ENCODE assay signal across 20 cellular contexts in genomic region chr6:35061102-35061615, GRCh38.
DNase-seq lines count a peak whose midpoint lies in the region; ATAC-seq and TF ChIP-seq lines count a peak whose summit lies in the region.
"Had no signal": no experiment of that assay in that cellular context is flagged by ENCODE, and none has a peak within 500 bp of the region (broad histone marks: within the 10 kb centered on the region; RNA-seq: fewer than 3 reads in every experiment).

No MANE protein-coding gene starts in this region.

- no peak for ATAC-seq in HG02970 (IDR thresholded peaks at IDR 0.05; ENCODE audit: low FRiP score, unreplicated experiment)
- no peak for ATAC-seq in stimulated activated naive CD8-positive, alpha-beta T cell treated with anti-CD3 and anti-CD28 coated beads, Interleukin-15, amount 100 ng/mL, for 72 hours

- TF ChIP-seq EP300 in neural cell (conservative IDR thresholded peaks at IDR 0.05; ENCODE audit: poor library complexity, severe bottlenecking) = no peak

- 94 to 96% methylated on average over 5 to 9 of the region's 9 CpGs for WGBS in endodermal cell (ENCODE audit: insufficient coverage in 1 of 2, insufficient read length in 1 of 2), 2 experiments

- no peak overlapping the region for H3K4me2 ChIP-seq in neural cell (ENCODE audit: low read length)
- H3K4me2 ChIP-seq: BLaER1 had no signal

- no peaks in the 10 kb centered on the region for H4K20me1 ChIP-seq in neural cell (ENCODE audit: insufficient read depth)
- H4K20me1 ChIP-seq: BLaER1 had no signal

- no peak overlapping the region for H2AFZ ChIP-seq in neural cell (ENCODE audit: low read depth, low read length)

- H3K36me3 Mint-ChIP-seq in endodermal cell (ENCODE audit: low read depth) = peaks cover 49% of the 10 kb centered on the region

- H3K4me1 ChIP-seq in endodermal cell (ENCODE audit: control insufficient read depth, insufficient read depth, low read length) = no peaks in the 10 kb centered on the region

- TF ChIP-seq CTCF in endodermal cell (conservative IDR thresholded peaks at IDR 0.05) = no peak
- no peak for TF ChIP-seq CTCF in neural cell (IDR thresholded peaks at IDR 0.05; ENCODE audit: poor library complexity, severe bottlenecking)

- no peaks in the 10 kb centered on the region for H3K27me3 Mint-ChIP-seq in endodermal cell (ENCODE audit: insufficient read depth)
- H3K27me3 Mint-ChIP-seq in stimulated activated naive CD8-positive, alpha-beta T cell treated with anti-CD3 and anti-CD28 coated beads, Interleukin-15, amount 100 ng/mL, for 72 hours = no peaks in the 10 kb centered on the region
- H3K27me3 Mint-ChIP-seq: CD4-positive, alpha-beta memory T cell had no signal

- no peaks in the 10 kb centered on the region for H3K9me3 ChIP-seq in endodermal cell (ENCODE audit: control insufficient read depth, low read length)
- no peaks in the 10 kb centered on the region for H3K9me3 ChIP-seq in neural cell (ENCODE audit: low read length)
- H3K9me3 ChIP-seq: BLaER1 had no signal

- peaks cover 2% of the 10 kb centered on the region for H3K4me1 Mint-ChIP-seq in endodermal cell
- H3K4me1 Mint-ChIP-seq in stimulated activated naive CD8-positive, alpha-beta T cell treated with anti-CD3 and anti-CD28 coated beads, Interleukin-15, amount 100 ng/mL, for 72 hours = peaks cover 20% of the 10 kb centered on the region

- no peak overlapping the region for H3K4me3 ChIP-seq in H7 (ENCODE audit: insufficient read depth, low read depth, low read length)
- H3K4me3 ChIP-seq in endodermal cell (ENCODE audit: low read length) = no peak overlapping the region
- H3K4me3 ChIP-seq in neural cell (ENCODE audit: low read length) = peak overlapping the region; percentile 10
- H3K4me3 ChIP-seq: BLaER1 had no signal

- peak overlapping the region; percentile 27 for H3K27ac Mint-ChIP-seq in endodermal cell
- no peak overlapping the region for H3K27ac Mint-ChIP-seq in stimulated activated naive CD8-positive, alpha-beta T cell treated with anti-CD3 and anti-CD28 coated beads, Interleukin-15, amount 100 ng/mL, for 72 hours
- H3K27ac Mint-ChIP-seq: H9 had no signal

- H3K27me3 ChIP-seq in H7 (ENCODE audit: control insufficient read depth, insufficient read depth, low read length) (no peaks in the 10 kb centered on the region), endodermal cell (ENCODE audit: control insufficient read depth, insufficient read depth, low read length, poor library complexity, severe bottlenecking) (no peaks in the 10 kb centered on the region), neural cell (ENCODE audit: insufficient read depth, low read depth, low read length) (no peaks in the 10 kb centered on the region)
- H3K27me3 ChIP-seq: BLaER1 had no signal

- H3K9ac ChIP-seq in endodermal cell (ENCODE audit: extremely low read depth, low read length, poor library complexity, severe bottlenecking) (no peak overlapping the region), neural cell (ENCODE audit: low read length) (no peak overlapping the region)
- H3K9ac ChIP-seq: BLaER1 had no signal

- H3K36me3 ChIP-seq in H7 (replicated peaks; ENCODE audit: control insufficient read depth, insufficient read depth, low read length) (peaks cover 10% of the 10 kb centered on the region), endodermal cell (ENCODE audit: control insufficient read depth, insufficient read depth, low read length) (peaks cover 27% of the 10 kb centered on the region), neural cell (ENCODE audit: insufficient read depth, low read length) (no peaks in the 10 kb centered on the region)

- H3K9me2 ChIP-seq in neural cell (ENCODE audit: insufficient read depth, low read length) = no peaks in the 10 kb centered on the region

- no peak for TF ChIP-seq RAD21 in neural cell (conservative IDR thresholded peaks at IDR 0.05)

- DNase-seq in ELR (ENCODE audit: low read depth) (peak; percentile 17), H7 (peak; percentile 29), endodermal cell (no peak), NCI-H146 treated with DMSO at 0.1 percent for 48 hours (lab: John Stamatoyannopoulos, UW; ENCODE audit: unreplicated experiment) (no peak), pons (ENCODE audit: low spot score) (no peak)
- no peak for DNase-seq in stimulated activated naive CD8-positive, alpha-beta T cell treated with anti-CD3 and anti-CD28 coated beads, Interleukin-15, amount 100 ng/mL, for 72 hours
- DNase-seq: CD4-positive, alpha-beta memory T cell; DMS53; EL; H9; KBM-7; NCI-H1105; NCI-H1694; NCI-H510A; NCI-H748 treated with DMSO at 0.1 percent for 48 hours; NK-92 treated with Interleukin-12 subunit alpha and Interleukin-12 subunit beta, amount 100 ng/mL, for 24 hours; SHP77 treated with DMSO at 0.1 percent for 48 hours had no signal

- H3K79me2 ChIP-seq in neural cell (replicated peaks; ENCODE audit: insufficient read depth, low read length) = no peaks in the 10 kb centered on the region

- no peaks in the 10 kb centered on the region for H3F3A ChIP-seq in neural cell (ENCODE audit: insufficient read depth, low read length, poor library complexity, severe bottlenecking)

- H3K27ac ChIP-seq in endodermal cell (ENCODE audit: low read depth, low read length) (no peak overlapping the region), neural cell (ENCODE audit: low read length) (no peak overlapping the region)
- H3K27ac ChIP-seq: BLaER1 had no signal

- no peaks in the 10 kb centered on the region for H3K9me3 Mint-ChIP-seq in endodermal cell
- no peaks in the 10 kb centered on the region for H3K9me3 Mint-ChIP-seq in stimulated activated naive CD8-positive, alpha-beta T cell treated with anti-CD3 and anti-CD28 coated beads, Interleukin-15, amount 100 ng/mL, for 72 hours
- H3K9me3 Mint-ChIP-seq: CD4-positive, alpha-beta memory T cell; H9 had no signal

- no peak overlapping the region for H3K4me3 Mint-ChIP-seq in endodermal cell
- H3K4me3 Mint-ChIP-seq in stimulated activated naive CD8-positive, alpha-beta T cell treated with anti-CD3 and anti-CD28 coated beads, Interleukin-15, amount 100 ng/mL, for 72 hours = no peak overlapping the region
- H3K4me3 Mint-ChIP-seq: CD4-positive, alpha-beta memory T cell; H9 had no signal

TF ChIP-seq in neural cell, 6 proteins besides CTCF, POLR2A, EP300 and RAD21:
- TF ChIP-seq SMC3 (conservative IDR thresholded peaks at IDR 0.05; ENCODE audit: poor library complexity) = no peak
- TF ChIP-seq TAF1 (IDR thresholded peaks at IDR 0.05; ENCODE audit: low read depth) = no peak
- TF ChIP-seq REST (IDR thresholded peaks at IDR 0.05; ENCODE audit: borderline replicate concordance) = no peak
- no peak for TF ChIP-seq EZH2 (IDR thresholded peaks at IDR 0.05; ENCODE audit: borderline replicate concordance, insufficient read depth, low read length, poor library complexity, severe bottlenecking)
- TF ChIP-seq POLR2AphosphoS5 (IDR thresholded peaks at IDR 0.05) = no peak
- no peak for TF ChIP-seq MXI1 (conservative IDR thresholded peaks at IDR 0.05; ENCODE audit: poor library complexity, severe bottlenecking)
TF ChIP-seq in neural cell: peak in this region for 0.

Comparison
In these comparisons a context has a peak if more than half of its experiments do, and no peak if none do; other contexts are left out.
1. DNase-seq: peak in ELR (single experiment) and H7 (single experiment); none in endodermal cell (single experiment), NCI-H146 treated with DMSO at 0.1 percent for 48 hours (single experiment), stimulated activated naive CD8-positive, alpha-beta T cell treated with anti-CD3 and anti-CD28 coated beads, Interleukin-15, amount 100 ng/mL, for 72 hours (0 of 2) and pons (single experiment).